ENCODE assay signal across 18 cellular contexts in the genomic region with DNA sequence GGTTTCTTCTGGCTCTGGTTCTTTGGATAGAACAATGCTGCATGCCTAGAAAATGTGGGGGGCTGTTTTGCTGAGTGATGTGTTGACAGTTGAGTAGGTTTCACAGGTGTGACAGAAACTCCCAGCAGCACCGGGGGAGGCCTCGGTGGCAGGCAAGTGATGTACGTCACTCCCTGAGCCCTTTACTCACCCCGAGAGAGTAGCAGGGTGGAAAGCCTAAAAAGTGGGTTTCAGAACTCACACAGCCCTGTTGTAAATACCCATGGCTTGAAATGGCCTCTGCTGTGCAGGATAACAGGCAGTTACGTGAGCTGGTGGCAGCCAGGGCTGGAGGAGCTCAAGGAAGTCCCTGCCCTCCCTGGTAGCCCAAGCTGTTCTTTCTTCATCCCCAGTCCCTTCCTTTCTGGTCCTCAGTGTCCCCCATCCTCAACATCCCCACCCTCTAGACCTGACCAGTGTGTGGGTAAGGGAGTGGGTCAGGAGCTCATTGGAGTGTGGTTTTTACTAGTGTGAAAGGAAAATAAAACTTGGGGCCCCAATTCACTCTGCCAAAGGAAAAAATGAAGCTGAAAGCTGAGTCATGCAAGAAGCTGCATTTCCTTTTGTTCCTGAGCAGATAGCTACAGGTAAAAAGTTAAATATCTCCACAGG.
A peak's percentile ranks its signal among the peaks of the same experiment; 100 is the strongest.
DNase-seq lines count a peak whose midpoint lies in the region; ATAC-seq and TF ChIP-seq lines count a peak whose summit lies in the region.
"Had no signal": no experiment of that assay in that cellular context is flagged by ENCODE, and none has a peak within 500 bp of the region (broad histone marks: within the 10 kb centered on the region; RNA-seq: fewer than 3 reads in every experiment).

No MANE protein-coding gene starts in this region.

- H3K9ac ChIP-seq in OCI-LY3 (ENCODE audit: low read length) (no peak overlapping the region), mesenchymal stem cell (ENCODE audit: low read length) (no peak overlapping the region)

- peak overlapping the region; percentile 12 for H4K8ac ChIP-seq in mesenchymal stem cell (ENCODE audit: low read length)

- H2AK5ac ChIP-seq in mesenchymal stem cell (ENCODE audit: low read length, severe bottlenecking): no peak overlapping the region

- 0 out of 2 replicates have a peak, but pooled peaks cover 8% of the 10 kb centered on the region for H3K4me1 ChIP-seq in OCI-LY3 (ENCODE audit: low read length)
- H3K4me1 ChIP-seq in mesenchymal stem cell (ENCODE audit: control insufficient read depth, insufficient read depth, low read depth, low read length): no peaks in the 10 kb centered on the region
- H3K4me1 ChIP-seq: body of pancreas had no signal

- H2BK12ac ChIP-seq in mesenchymal stem cell (ENCODE audit: low read length in 2 of 2): peak overlapping the region; percentile 9 to 15

- H4K91ac ChIP-seq in mesenchymal stem cell (ENCODE audit: low read length): peak overlapping the region; percentile 14

- TF ChIP-seq CTCF in OCI-LY3 (IDR thresholded peaks at IDR 0.05; ENCODE audit: low read depth, low read length): no peak

- H4K20me1 ChIP-seq in OCI-LY3 (ENCODE audit: insufficient read depth, low read length): no peaks in the 10 kb centered on the region

- H3K9me3 ChIP-seq in OCI-LY3 (ENCODE audit: insufficient read depth, low read length): no peaks in the 10 kb centered on the region
- no peaks in the 10 kb centered on the region for H3K9me3 ChIP-seq in mesenchymal stem cell (ENCODE audit: control insufficient read depth, low read length)
- H3K9me3 ChIP-seq: body of pancreas had no signal

- ATAC-seq in GM21447 (IDR thresholded peaks at IDR 0.05; ENCODE audit: unreplicated experiment): peak; percentile 51
- ATAC-seq: body of pancreas had no signal

- no peak overlapping the region for H2AFZ ChIP-seq in OCI-LY3 (ENCODE audit: low read depth, low read length)
- no peak overlapping the region for H2AFZ ChIP-seq in mesenchymal stem cell (ENCODE audit: low read depth, low read length)

- H3K27ac ChIP-seq in OCI-LY3 (ENCODE audit: low read length): no peak overlapping the region
- H3K27ac ChIP-seq in mesenchymal stem cell (ENCODE audit: low read length, poor library complexity, severe bottlenecking): no peak overlapping the region
- H3K27ac ChIP-seq: body of pancreas, RWPE1 had no signal

- H3K4me2 ChIP-seq in OCI-LY3 (ENCODE audit: low read length) (0 out of 2 replicates have a peak overlapping the region, but pooled peaks have one; percentile 17), mesenchymal stem cell (ENCODE audit: low read length, poor library complexity, severe bottlenecking) (no peak overlapping the region)

- no peak overlapping the region for H2BK15ac ChIP-seq in mesenchymal stem cell (ENCODE audit: low read depth, poor library complexity, severe bottlenecking)

- no peak overlapping the region for H2BK5ac ChIP-seq in mesenchymal stem cell (ENCODE audit: low read depth, low read length, poor library complexity, severe bottlenecking)

- DNase-seq in NCI-H146 (lab: John Stamatoyannopoulos, UW) (peak; percentile 85), NCI-H146 treated with DMSO at 0.1 percent for 48 hours (lab: John Stamatoyannopoulos, UW; ENCODE audit: unreplicated experiment) (no peak), mesenchymal stem cell (no peak), iPS-NIHi11 (ENCODE audit: low spot score) (no peak), inferior parietal cortex (ENCODE audit: extremely low spot score) (no peak), erythroblast (lab: John Stamatoyannopoulos, UW) (no peak)
- DNase-seq: 8988T; activated gamma-delta T cell; body of pancreas; CD4-positive, alpha-beta T cell; effector CD8-positive, alpha-beta T cell; EL; NCI-H1436 treated with DMSO at 0.1 percent for 48 hours; NCI-H526; substantia nigra had no signal

- H3K4me3 ChIP-seq in OCI-LY3 (ENCODE audit: low read length) (no peak overlapping the region), mesenchymal stem cell (ENCODE audit: insufficient read depth in 1 of 2, low read depth in 1 of 2, low read length in 2 of 2) (no peak overlapping the region)
- H3K4me3 ChIP-seq: body of pancreas had no signal

- TF ChIP-seq POLR2A in erythroblast (IDR thresholded peaks at IDR 0.05; ENCODE audit: low read length): no peak

- H3K18ac ChIP-seq in mesenchymal stem cell (ENCODE audit: low read depth in 1 of 2, low read length in 2 of 2): no peak overlapping the region

- WGBS in mesenchymal stem cell: 93% methylated on average over 5 of the region's 5 CpGs

- no peaks in the 10 kb centered on the region for H3K79me1 ChIP-seq in mesenchymal stem cell (replicated peaks; ENCODE audit: low read length, poor library complexity, severe bottlenecking)

- no peak overlapping the region for H3K23ac ChIP-seq in mesenchymal stem cell (ENCODE audit: low read length in 2 of 2)

- H3K36me3 ChIP-seq in OCI-LY3 (replicated peaks; ENCODE audit: low read depth, low read length) (no peaks in the 10 kb centered on the region), mesenchymal stem cell (ENCODE audit: control insufficient read depth in 1 of 2, insufficient read depth in 2 of 2, low read depth in 1 of 2, low read length in 2 of 2) (no peaks in the 10 kb centered on the region)

- H3K79me2 ChIP-seq in OCI-LY3 (ENCODE audit: low read length): no peaks in the 10 kb centered on the region

- no peak overlapping the region for H2BK120ac ChIP-seq in mesenchymal stem cell (ENCODE audit: low read depth, low read length)

- H3K27me3 ChIP-seq in OCI-LY3 (ENCODE audit: low read depth, low read length) (no peaks in the 10 kb centered on the region), mesenchymal stem cell (ENCODE audit: control insufficient read depth in 1 of 2, insufficient read depth in 1 of 2, low read length in 2 of 2) (no peaks in the 10 kb centered on the region)
- H3K27me3 ChIP-seq: body of pancreas had no signal

- no peak overlapping the region for H3K4ac ChIP-seq in mesenchymal stem cell (ENCODE audit: low read depth in 1 of 2, low read length in 2 of 2)

- peak overlapping the region in 1 of 2 experiments; percentile 26 for H3K14ac ChIP-seq in mesenchymal stem cell (ENCODE audit: low read length in 2 of 2)
